ENCODE assay signal across 8 cellular contexts in the genomic region with DNA sequence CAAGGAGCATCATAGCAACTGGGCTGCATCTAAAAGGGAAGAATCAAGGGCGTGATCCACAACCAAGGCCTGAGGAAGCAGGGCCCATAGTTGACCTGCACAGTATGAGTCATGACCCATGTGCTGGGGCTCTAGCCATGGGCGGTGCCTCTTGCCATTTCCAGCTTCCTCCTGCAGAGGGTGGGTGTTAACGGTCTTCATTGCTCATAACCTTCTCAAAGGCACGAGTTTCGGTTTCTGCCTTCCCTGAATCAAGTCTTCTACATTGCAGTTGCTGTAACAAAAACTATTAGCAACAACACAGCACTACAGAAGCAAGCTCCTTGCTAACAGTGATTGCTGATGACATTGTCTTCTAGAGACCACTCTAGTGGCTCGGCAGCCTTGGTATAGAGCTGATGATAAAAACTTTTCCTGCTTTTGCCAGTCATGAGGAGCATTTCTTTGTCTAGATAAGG.
DNase-seq lines count a peak whose midpoint lies in the region; ATAC-seq lines count a peak whose summit lies in the region.

No MANE protein-coding gene starts in this region.

- peak; percentile 76 for DNase-seq in NK-92 treated with Interleukin-12 subunit alpha and Interleukin-12 subunit beta, amount 100 ng/mL, for 24 hours (lab: John Stamatoyannopoulos, UW)
- peak; percentile 15 to 69 for DNase-seq in activated naive CD4-positive, alpha-beta T cell treated with anti-CD3 and anti-CD28 coated beads, Interleukin-2, amount 50 U/mL, for 72 hours (ENCODE audit: low spot score in 2 of 2)
- DNase-seq in iPS-NIHi7 (ENCODE audit: extremely low spot score) (peak; percentile 60), NCI-H510A treated with DMSO at 0.1 percent for 48 hours (lab: John Stamatoyannopoulos, UW) (no peak), kidney glomerular epithelial cell (lab: John Stamatoyannopoulos, UW) (no peak)
- DNase-seq in stimulated activated CD8-positive, alpha-beta memory T cell treated with anti-CD3 and anti-CD28 coated beads, Interleukin-4, amount 100 ng/mL, for 24 hours (ENCODE audit: low read depth): peak; percentile 25

- ATAC-seq in GM18502 (IDR thresholded peaks at IDR 0.05; ENCODE audit: poor library complexity, unreplicated experiment) (peak; percentile 99), HG02623 (IDR thresholded peaks at IDR 0.05; ENCODE audit: unreplicated experiment) (peak; percentile 86)
- peak; percentile 93 to 99 for ATAC-seq in activated naive CD4-positive, alpha-beta T cell treated with anti-CD3 and anti-CD28 coated beads, Interleukin-2, amount 50 U/mL, for 72 hours

- peak overlapping the region in 1 of 2 donors; percentile 49 for H3K27ac Mint-ChIP-seq in activated naive CD4-positive, alpha-beta T cell treated with anti-CD3 and anti-CD28 coated beads, Interleukin-2, amount 50 U/mL, for 72 hours

- peaks cover 3 to 9% of the 10 kb centered on the region in 2 donors for H3K9me3 Mint-ChIP-seq in activated naive CD4-positive, alpha-beta T cell treated with anti-CD3 and anti-CD28 coated beads, Interleukin-2, amount 50 U/mL, for 72 hours

- no peaks in the 10 kb centered on the region for H3K36me3 Mint-ChIP-seq in activated naive CD4-positive, alpha-beta T cell treated with anti-CD3 and anti-CD28 coated beads, Interleukin-2, amount 50 U/mL, for 72 hours

Comparison
In these comparisons a context has a peak if more than half of its experiments do, and no peak if none do; other contexts are left out.
1. DNase-seq: peak in NK-92 treated with Interleukin-12 subunit alpha and Interleukin-12 subunit beta, amount 100 ng/mL, for 24 hours (single experiment), activated naive CD4-positive, alpha-beta T cell treated with anti-CD3 and anti-CD28 coated beads, Interleukin-2, amount 50 U/mL, for 72 hours (2 of 2), iPS-NIHi7 (single experiment) and stimulated activated CD8-positive, alpha-beta memory T cell treated with anti-CD3 and anti-CD28 coated beads, Interleukin-4, amount 100 ng/mL, for 24 hours (single experiment); none in NCI-H510A treated with DMSO at 0.1 percent for 48 hours (single experiment) and kidney glomerular epithelial cell (single experiment).
2. Peak in every context shown above with its lines, with median percentiles within 50 percentile points of each other: ATAC-seq.